In genomic region chr9:37784640-37785483, GRCh38 we compare ENCODE assay signal across 8 cellular contexts. TPM values are rescaled to one million over a fixed set of nuclear protein-coding genes. Genes with fewer than 3 reads are reported as not detected.
DNase-seq lines count a peak whose midpoint lies in the region; ATAC-seq and TF ChIP-seq lines count a peak whose summit lies in the region.

TSS of gene EXOSC3 (minus strand) at chr9:37785064. CDS start at chr9:37785044, 20 bp downstream.

- ATAC-seq in HG02852 (IDR thresholded peaks at IDR 0.05; ENCODE audit: unreplicated experiment) (peak; percentile 94), right cardiac atrium (peak; percentile 97 to 98), aorta (ENCODE audit: low FRiP score) (peak; percentile 95)

- H3K27me3 ChIP-seq in right cardiac atrium (ENCODE audit: control insufficient read depth, insufficient read depth) (no peaks in the 10 kb centered on the region), rectal smooth muscle tissue (ENCODE audit: control insufficient read depth, insufficient read depth, low read length) (no peaks in the 10 kb centered on the region), aorta (ENCODE audit: control insufficient read depth in 1 of 2, insufficient read depth in 2 of 2, low read length in 1 of 2) (no peaks in the 10 kb centered on the region)

- no peaks in the 10 kb centered on the region for H3K9me3 Mint-ChIP-seq in T-helper 1 cell treated with Interleukin-12 subunit alpha and Interleukin-12 subunit beta and Interleukin-4 antibody, amounts not matched to agents 30 μg/mL and 1 μg/mL, for 36 hours

- no peak for TF ChIP-seq CTCF in GM13976 (IDR thresholded peaks at IDR 0.05; ENCODE audit: borderline replicate concordance, control extremely low read depth, extremely low read depth, insufficient read depth, missing control alignments)

- H3K27me3 Mint-ChIP-seq in T-helper 1 cell treated with Interleukin-12 subunit alpha and Interleukin-12 subunit beta and Interleukin-4 antibody, amounts not matched to agents 30 μg/mL and 1 μg/mL, for 36 hours (ENCODE audit: low read depth) = no peaks in the 10 kb centered on the region

- WGBS in right cardiac atrium = under 1% methylated on average over 73 of the region's 73 CpGs
- 1% methylated on average over 70 to 73 of the region's 73 CpGs for WGBS in aorta, 2 donors

- H3K4me1 ChIP-seq in right cardiac atrium (ENCODE audit: control insufficient read depth, insufficient read depth, low read length) (no peaks in the 10 kb centered on the region), rectal smooth muscle tissue (ENCODE audit: control insufficient read depth, insufficient read depth, low read length) (no peaks in the 10 kb centered on the region), aorta (ENCODE audit: control insufficient read depth in 1 of 2, insufficient read depth in 2 of 2, low read length in 2 of 2) (no peaks in the 10 kb centered on the region)

- peak within 1 kb of the TSS; percentile 34 for H3K9ac ChIP-seq in rectal smooth muscle tissue (ENCODE audit: low read length)

- peak within 1 kb of the TSS; percentile 90 for H3K27ac Mint-ChIP-seq in T-helper 1 cell treated with Interleukin-12 subunit alpha and Interleukin-12 subunit beta and Interleukin-4 antibody, amounts not matched to agents 30 μg/mL and 1 μg/mL, for 36 hours

- in situ Hi-C loops in GM13976 (cut with MboI; ENCODE audit: low sequenced_read_pairs, unreplicated experiment) = no loop called here

- DNase-seq in GM13976 (ENCODE audit: low spot score) (peak; percentile 91), NCI-H146 (lab: John Stamatoyannopoulos, UW) (peak; percentile 95), amygdala (lab: John Stamatoyannopoulos, UW) (peak; percentile 34 to 93 (median 82)), right cardiac atrium (peak; percentile 90 to 95 (median 95)), aorta (peak; percentile 95 to 96)

- H3K36me3 ChIP-seq in rectal smooth muscle tissue (ENCODE audit: control insufficient read depth, insufficient read depth, low read length) (peaks cover 11% of the 10 kb centered on the region), aorta (ENCODE audit: control insufficient read depth in 1 of 2, insufficient read depth in 2 of 2, low read length in 1 of 2) (no peaks in the 10 kb centered on the region)

- H3K9me3 ChIP-seq in right cardiac atrium (ENCODE audit: control insufficient read depth, low read length) (no peaks in the 10 kb centered on the region), aorta (ENCODE audit: control insufficient read depth, low read length) (no peaks in the 10 kb centered on the region)

- intact Hi-C loops in right cardiac atrium (cut with DNase I) = no loop called here
- intact Hi-C loops in aorta (cut with DNase I) = loop anchor here (1.0 kb wide), 1 partner anchor 15 kb away; the partner anchor contains the start of gene DCAF10 (in 2 of the 2)

- H3K4me1 Mint-ChIP-seq in T-helper 1 cell treated with Interleukin-12 subunit alpha and Interleukin-12 subunit beta and Interleukin-4 antibody, amounts not matched to agents 30 μg/mL and 1 μg/mL, for 36 hours (ENCODE audit: low read depth) = peaks cover 33% of the 10 kb centered on the region

- H3K4me3 Mint-ChIP-seq in T-helper 1 cell treated with Interleukin-12 subunit alpha and Interleukin-12 subunit beta and Interleukin-4 antibody, amounts not matched to agents 30 μg/mL and 1 μg/mL, for 36 hours = peak within 1 kb of the TSS; percentile 96

- H3K36me3 Mint-ChIP-seq in T-helper 1 cell treated with Interleukin-12 subunit alpha and Interleukin-12 subunit beta and Interleukin-4 antibody, amounts not matched to agents 30 μg/mL and 1 μg/mL, for 36 hours (ENCODE audit: low read depth) = peaks cover 31% of the 10 kb centered on the region

- H3K27ac ChIP-seq in right cardiac atrium (ENCODE audit: low read length) = peak within 1 kb of the TSS; percentile 65
- peak within 1 kb of the TSS; percentile 76 for H3K27ac ChIP-seq in rectal smooth muscle tissue (ENCODE audit: low read depth, low read length)
- peak within 1 kb of the TSS; percentile 14 to 62 for H3K27ac ChIP-seq in aorta (ENCODE audit: low read depth in 1 of 2, low read length in 2 of 2)

- peak within 1 kb of the TSS; percentile 50 for H3K4me3 ChIP-seq in right cardiac atrium (ENCODE audit: low read length)
- peak within 1 kb of the TSS; percentile 86 for H3K4me3 ChIP-seq in rectal smooth muscle tissue (ENCODE audit: low read length)
- H3K4me3 ChIP-seq in aorta (ENCODE audit: low read length in 2 of 2) = peak within 1 kb of the TSS; percentile 81 to 86

RNA-seq across cellular contexts. Expression of gene EXOSC3, which starts in this region (rescaled TPM):
- 10 to 100 TPM; 19.7 to 23.9 (median 21.8) TPM for total RNA-seq in right cardiac atrium
- polyA plus RNA-seq in right cardiac atrium = 15.7 TPM
- 10 to 100 TPM; 28.3 to 30.2 TPM for total RNA-seq in aorta
- polyA plus RNA-seq in aorta = 10 to 100 TPM; 17.9 to 19.8 TPM

Comparison
In these comparisons a context has a peak if more than half of its experiments do, and no peak if none do; other contexts are left out.
1. Peak in every context shown above with its lines: DNase-seq, ATAC-seq, H3K4me3 ChIP-seq and H3K27ac ChIP-seq.
2. intact Hi-C loops: an anchor here in aorta (1.0 kb wide); none called in right cardiac atrium.